Comparison of ENCODE assay signal across 8 cellular contexts in genomic region chr3:63960048-63960711, GRCh38. TPM values are rescaled to one million over a fixed set of nuclear protein-coding genes. Genes with fewer than 3 reads are reported as not detected.
DNase-seq lines count a peak whose midpoint lies in the region; ATAC-seq, FAIRE-seq and TF ChIP-seq lines count a peak whose summit lies in the region.
"Had no signal": no experiment of that assay in that cellular context is flagged by ENCODE, and none has a peak within 500 bp of the region (broad histone marks: within the 10 kb centered on the region; RNA-seq: fewer than 3 reads in every experiment).

No MANE protein-coding gene starts in this region.

- H3K79me2 ChIP-seq in GM12878 (ENCODE audit: control insufficient read depth, insufficient read depth, low read length) = peaks cover 12% of the 10 kb centered on the region

- FAIRE-seq in GM12878 (lab: Jason Lieb, UNC) = no peak
- FAIRE-seq in GM12892 (lab: Jason Lieb, UNC) = no peak

- H3K9ac ChIP-seq in GM12878 (ENCODE audit: control insufficient read depth, insufficient read depth, low read length) = no peak overlapping the region

- peak overlapping the region; percentile 57; the same call in 1 of the 2 replicates for H3K4me2 ChIP-seq in GM12878 (ENCODE audit: control insufficient read depth, insufficient read depth)

- H3K4me1 ChIP-seq in GM12878 (ENCODE audit: control insufficient read depth, insufficient read depth, low read length) (peaks cover 12% of the 10 kb centered on the region), tibial nerve (peaks cover 0 to 29% (median 11%) of the 10 kb centered on the region in 4 donors)

- CTCF ChIA-PET in GM12878 (lab: Yijun Ruan, JAX) = interaction anchor here (0.7 to 12.2 kb wide), 9 partner anchors 9 to 435 kb away, joined by 3 to 154 read pairs (median 8); partner anchors contain the start of gene PSMD6

- in situ Hi-C loops in GM12878 (cut with MboI) = no loop called here

- TF ChIP-seq POLR2A in GM12878 (IDR thresholded peaks at IDR 0.05; ENCODE audit: low read depth, low read length) = no peak
- no peak for TF ChIP-seq POLR2A in tibial nerve (IDR thresholded peaks at IDR 0.05)
- TF ChIP-seq POLR2A in GM12892 (IDR thresholded peaks at IDR 0.05; ENCODE audit: low read depth, low read length) = no peak

- DNase-seq in GM04504 (ENCODE audit: low read depth) = peak; percentile 43
- peak; percentile 55 for DNase-seq in M059J (ENCODE audit: low read depth)
- DNase-seq in GM12878 (ENCODE audit: low read depth, low spot score) = no peak
- peak; percentile 55 for DNase-seq in kidney tubule cell (ENCODE audit: low spot score)
- DNase-seq in tibial nerve (ENCODE audit: low spot score in 2 of 2) = peak in 1 of 2 donors; percentile 33
- no peak for DNase-seq in GM12892 (ENCODE audit: insufficient read length)

- TF ChIP-seq EP300 in GM12878 (IDR thresholded peaks at IDR 0.05; ENCODE audit: borderline replicate concordance in 1 of 2, control insufficient read depth in 1 of 2, low read depth in 2 of 2, low read length in 2 of 2) (no peak), tibial nerve (IDR thresholded peaks at IDR 0.05) (no peak)

- no peak overlapping the region for H2AFZ ChIP-seq in GM12878 (ENCODE audit: control insufficient read depth, low read depth, low read length)

- RAD21 ChIA-PET in GM12878 (lab: Charles Lee; ENCODE audit: unreplicated experiment) = interaction anchor here (0.6 to 1.2 kb wide), 5 partner anchors 9 to 45 kb away, joined by 3 read pairs; no protein-coding TSS in a partner anchor

- no TSS peak for BruUV-seq in GM12878 (replicated peaks; lab: Mats Ljungman, UMichigan)

- WGBS in GM12878 (ENCODE audit: insufficient coverage, insufficient replicate concordance, low lambda C conversion rate, missing lambda C conversion rate) = 67% methylated on average over 6 of the region's 6 CpGs
- 24 to 28% methylated on average over 6 of the region's 6 CpGs for WGBS in tibial nerve, 2 donors

- ATAC-seq in GM12878 (0 out of 3 replicates have a peak, but pooled peaks have one; percentile 6), HG03520 (IDR thresholded peaks at IDR 0.05; ENCODE audit: unreplicated experiment) (no peak)

- SMC1A ChIA-PET in GM12878 (lab: Charles Lee; ENCODE audit: uncharacterized antibody, unreplicated experiment) = interaction anchor here (0.8 to 3.5 kb wide), 11 partner anchors 9 to 523 kb away, joined by 3 to 17 read pairs (median 4); no protein-coding TSS in a partner anchor

- no peak for TF ChIP-seq CTCF in GM12878 (IDR thresholded peaks at IDR 0.05 in 2 of 3, conservative IDR thresholded peaks at IDR 0.05 in 1 of 3; ENCODE audit: control insufficient read depth in 2 of 3, extremely low read depth in 1 of 3, insufficient read depth in 1 of 3, low read depth in 3 of 3, low read length in 3 of 3)
- no peak for TF ChIP-seq CTCF in tibial nerve (IDR thresholded peaks at IDR 0.05)

- intact Hi-C loops in GM12878 (cut with micrococcal nuclease; ENCODE audit: unreplicated experiment) = loop anchor here (5.0 kb wide), 1 partner anchor 48 kb away; the partner anchor contains the start of gene SCAANT1

- H4K20me1 ChIP-seq in GM12878 (ENCODE audit: control insufficient read depth, insufficient read depth) = no peaks in the 10 kb centered on the region

- H3K4me3 ChIP-seq in GM12878 = no peak overlapping the region
- H3K4me3 ChIP-seq in tibial nerve = peak overlapping the region in 1 of 4 donors; percentile 39

- no peaks in the 10 kb centered on the region for H3K9me3 ChIP-seq in GM12878 (replicated peaks; ENCODE audit: control insufficient read depth, insufficient read depth, low read length)
- H3K9me3 ChIP-seq in tibial nerve = no peaks in the 10 kb centered on the region

- TF ChIP-seq RAD21 in GM12878 (IDR thresholded peaks at IDR 0.05; ENCODE audit: insufficient read depth, low read depth, low read length) = no peak

- H3K27me3 ChIP-seq in GM12878 (replicated peaks in 1 of 2; ENCODE audit: control insufficient read depth in 2 of 2, insufficient read depth in 2 of 2, low read length in 1 of 2) (no peaks in the 10 kb centered on the region), tibial nerve (no peaks in the 10 kb centered on the region)

- POLR2A ChIA-PET in GM12878 (lab: Charles Lee) = interaction anchor here (1.2 kb wide), 1 partner anchor 9 kb away, joined by 3 read pairs; no protein-coding TSS in a partner anchor

- H3K36me3 ChIP-seq in GM12878 (ENCODE audit: control insufficient read depth in 2 of 2, insufficient read depth in 2 of 2, low read length in 1 of 2) (peaks cover 0 to 9% of the 10 kb centered on the region in 2 experiments; a peak in 3 of 4 replicates), tibial nerve (peaks cover 0 to 6% (median 0%) of the 10 kb centered on the region in 3 donors)

- 0 out of 2 replicates have a peak overlapping the region, but pooled peaks have one; percentile 31 for H3K27ac ChIP-seq in GM12878 (ENCODE audit: control insufficient read depth, insufficient read depth)
- peak overlapping the region in 3 of 4 donors; percentile 20 to 67 (median 54) for H3K27ac ChIP-seq in tibial nerve

TF ChIP-seq in GM12878, 131 proteins besides CTCF, POLR2A, EP300 and RAD21 (continues in another document):
- TF ChIP-seq E2F8 (IDR thresholded peaks at IDR 0.05; ENCODE audit: low read depth, partially characterized antibody) (no peak), USF1 (IDR thresholded peaks at IDR 0.05; ENCODE audit: borderline replicate concordance, extremely low read length, insufficient read depth, low read depth, low read length) (peak; percentile 45), MLLT1 (IDR thresholded peaks at IDR 0.05) (no peak), BHLHE40 (IDR thresholded peaks at IDR 0.05; ENCODE audit: borderline replicate concordance in 1 of 2, low read depth in 2 of 2, low read length in 1 of 2) (no peak)

RNA-seq across cellular contexts. Expression of gene SCAANT1, which starts 48.0 kb away (rescaled TPM):
- total RNA-seq in M059J (2014; rRNA removed; shearing (Covaris generic)) = not detected in 2 replicates
- total RNA-seq in GM12878 (2013; cell fraction: nucleolus; rRNA removed) = not detected in 2 replicates
- total RNA-seq in GM12878 (2014; rRNA removed) (2.1 TPM in 1 of 2 replicates, not detected in the other), GM12878 (2014; rRNA removed; fragmentation: Illumina TruSeq; extraction: Trizol) (2.4 TPM in 1 of 2 replicates, not detected in the other), GM12878 (2021) (1.5 and 1.7 TPM in 2 replicates), tibial nerve (not detected)
- polyA plus RNA-seq in GM12878 (2011; ENCODE audit: low read depth) = not detected
- polyA plus RNA-seq in GM12878 (2011; rRNA removed) (1.7 TPM in 1 of 2 replicates, not detected in the other), GM12878 (2014; fragmentation: Illumina TruSeq; extraction: Trizol) (not detected in 2 replicates), GM12878 (2014; fragmentation: Nextera tagmentation; extraction: Ambion mirVana) (under 1 TPM in 1 of 2 experiments, not detected in 1; 0.60 TPM), GM12878 (2014; rRNA removed) (not detected in 2 replicates), GM12878 (2016; fragmentation: Nextera tagmentation; extraction: Ambion mirVana) (under 1 TPM; 0.95 TPM)
- polyA plus RNA-seq in GM12878 (2011; cell fraction: cytosol; rRNA removed) = not detected in 2 replicates
- not detected in 2 replicates for polyA plus RNA-seq in GM12878 (2011; cell fraction: nucleus; rRNA removed)
- 3.2 TPM in 1 of 2 replicates, not detected in the other for polyA plus RNA-seq in GM12878 (2012)
- polyA minus RNA-seq in GM12878 (2011; rRNA and poly(A)+ RNA removed) = not detected in 2 replicates
- not detected in 2 replicates for polyA minus RNA-seq in GM12878 (2011; cell fraction: cytosol; rRNA and poly(A)+ RNA removed)
- not detected in 2 replicates for polyA minus RNA-seq in GM12878 (2011; cell fraction: nucleus; rRNA and poly(A)+ RNA removed)
- polyA plus RNA-seq in GM12892 (2012; ENCODE audit: missing spikeins) = not detected
- total RNA-seq: T-helper 1 cell treated with Interleukin-12 subunit alpha and Interleukin-12 subunit beta and Interleukin-4 antibody, amounts not matched to agents 30 ng/mL and 1 ng/mL, for 36 hours had no signal

Comparison
In these comparisons a context has a peak if more than half of its experiments do, and no peak if none do; other contexts are left out.
1. DNase-seq: peak in GM04504 (single experiment), M059J (single experiment) and kidney tubule cell (single experiment); none in GM12878 (single experiment) and GM12892 (single experiment).